In genomic region chrX:123859828-123860505, GRCh38 we compare ENCODE assay signal across 1 cellular context.
TF ChIP-seq lines count a peak whose summit lies in the region.

XIAP (plus strand) TSS chrX:123860053; CDS start chrX:123885663, 25,610 bp downstream.

TF ChIP-seq in K562, 482 proteins besides CTCF, POLR2A, EP300 and RAD21 (continued from another document):
- TF ChIP-seq RNF219 (CRISPR knock-in tag; IDR thresholded peaks at IDR 0.05): no peak
- no peak for TF ChIP-seq CBX2 (IDR thresholded peaks at IDR 0.05; ENCODE audit: insufficient read depth, low read length, poor library complexity, severe bottlenecking)
- TF ChIP-seq ZNF444 (CRISPR knock-in tag; IDR thresholded peaks at IDR 0.05): no peak
